Comparison of ENCODE assay signal across 12 cellular contexts in the genomic region with DNA sequence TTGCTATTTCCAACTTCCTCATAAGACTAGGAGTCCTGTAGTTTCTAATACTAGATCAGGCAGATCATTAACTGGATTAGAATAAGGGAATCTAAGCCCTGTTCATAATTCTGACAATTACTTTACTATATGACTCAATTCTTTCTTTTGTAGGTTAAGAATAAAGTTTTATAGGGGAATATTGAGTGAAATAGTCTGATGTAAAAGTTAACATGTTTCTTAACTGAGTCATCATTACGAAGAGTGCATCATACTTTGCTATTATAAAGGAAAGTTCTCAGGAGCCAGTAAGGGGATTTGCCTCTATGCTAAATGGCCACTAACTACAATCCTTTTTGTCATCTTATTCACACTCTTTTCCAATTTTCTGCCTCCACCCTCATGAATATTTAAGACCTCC.
DNase-seq lines count a peak whose midpoint lies in the region; ATAC-seq, FAIRE-seq and TF ChIP-seq lines count a peak whose summit lies in the region.
"Had no signal": no experiment of that assay in that cellular context is flagged by ENCODE, and none has a peak within 500 bp of the region (broad histone marks: within the 10 kb centered on the region; RNA-seq: fewer than 3 reads in every experiment).

No MANE protein-coding gene starts in this region.

- intact Hi-C loops in aorta (cut with DNase I), result no loop called here

- H3K27ac Mint-ChIP-seq in T-helper 17 cell, result peak overlapping the region; percentile 21
- H3K27ac Mint-ChIP-seq in activated T-cell treated with anti-CD3 and anti-CD28 coated beads, Interleukin-2, amount 50 U/mL, for 24 hours, result no peak overlapping the region

- H3K4me1 ChIP-seq in aorta (ENCODE audit: control insufficient read depth in 1 of 2, insufficient read depth in 2 of 2, low read length in 2 of 2), result no peaks in the 10 kb centered on the region
- H3K4me1 ChIP-seq: sigmoid colon, thyroid gland had no signal

- peak; percentile 87 for DNase-seq in A172 (ENCODE audit: low spot score)
- DNase-seq in H54 (ENCODE audit: insufficient read length, low spot score), result peak; percentile 17
- no peak for DNase-seq in T-helper 17 cell
- peak; percentile 45 for DNase-seq in fibroblast of the conjunctiva (ENCODE audit: low read depth)
- DNase-seq in aorta, result no peak
- no peak for DNase-seq in activated T-cell treated with anti-CD3 and anti-CD28 coated beads, Interleukin-2, amount 50 U/mL, for 24 hours
- DNase-seq in amniotic stem cell (lab: John Stamatoyannopoulos, UW), result no peak
- DNase-seq in islet precursor cell, result no peak
- DNase-seq: activated T-cell treated with anti-CD3 and anti-CD28 coated beads for 4 hours, SHP77, sigmoid colon, thyroid gland had no signal

- no peak overlapping the region for H3K4me3 ChIP-seq in aorta (ENCODE audit: low read length in 2 of 2)
- H3K4me3 ChIP-seq: sigmoid colon, thyroid gland had no signal

- no peaks in the 10 kb centered on the region for H3K36me3 Mint-ChIP-seq in T-helper 17 cell (ENCODE audit: low read depth)
- peaks cover 67% of the 10 kb centered on the region for H3K36me3 Mint-ChIP-seq in activated T-cell treated with anti-CD3 and anti-CD28 coated beads, Interleukin-2, amount 50 U/mL, for 24 hours (ENCODE audit: low read depth)

- H3K36me3 ChIP-seq in aorta (ENCODE audit: control insufficient read depth in 1 of 2, insufficient read depth in 2 of 2, low read length in 1 of 2), result no peaks in the 10 kb centered on the region
- H3K36me3 ChIP-seq: sigmoid colon, thyroid gland had no signal

- no peak overlapping the region for H3K4me3 Mint-ChIP-seq in T-helper 17 cell
- H3K4me3 Mint-ChIP-seq in activated T-cell treated with anti-CD3 and anti-CD28 coated beads, Interleukin-2, amount 50 U/mL, for 24 hours, result no peak overlapping the region

- TF ChIP-seq POLR2A in H54 (IDR thresholded peaks at IDR 0.05; ENCODE audit: low read depth, low read length), result no peak

- H3K27me3 Mint-ChIP-seq in T-helper 17 cell, result no peaks in the 10 kb centered on the region
- no peaks in the 10 kb centered on the region for H3K27me3 Mint-ChIP-seq in activated T-cell treated with anti-CD3 and anti-CD28 coated beads, Interleukin-2, amount 50 U/mL, for 24 hours

- no peaks in the 10 kb centered on the region for H3K9me3 Mint-ChIP-seq in activated T-cell treated with anti-CD3 and anti-CD28 coated beads, Interleukin-2, amount 50 U/mL, for 24 hours

- ATAC-seq in T-helper 17 cell, result no peak
- ATAC-seq in aorta (ENCODE audit: low FRiP score), result no peak

- 83 to 85% methylated on average over 1 of the region's 1 CpG for WGBS in aorta, 2 donors

- H3K27me3 ChIP-seq in aorta (ENCODE audit: control insufficient read depth in 1 of 2, insufficient read depth in 2 of 2, low read length in 1 of 2), result no peaks in the 10 kb centered on the region
- H3K27me3 ChIP-seq: sigmoid colon, thyroid gland had no signal

- peak; percentile 87 for FAIRE-seq in H54 (lab: Jason Lieb, UNC)

- H3K9me3 ChIP-seq in T-helper 17 cell (ENCODE audit: control insufficient read depth, low read length, poor library complexity, severe bottlenecking) (no peaks in the 10 kb centered on the region), aorta (ENCODE audit: control insufficient read depth, low read length) (no peaks in the 10 kb centered on the region)
- H3K9me3 ChIP-seq: sigmoid colon, thyroid gland had no signal

- no peak overlapping the region for H3K27ac ChIP-seq in aorta (ENCODE audit: low read depth in 1 of 2, low read length in 2 of 2)
- H3K27ac ChIP-seq: sigmoid colon, thyroid gland had no signal

- peaks cover 5% of the 10 kb centered on the region for H3K4me1 Mint-ChIP-seq in T-helper 17 cell
- peaks cover 6% of the 10 kb centered on the region for H3K4me1 Mint-ChIP-seq in activated T-cell treated with anti-CD3 and anti-CD28 coated beads, Interleukin-2, amount 50 U/mL, for 24 hours (ENCODE audit: low read depth)

Comparison
In these comparisons a context has a peak if more than half of its experiments do, and no peak if none do; other contexts are left out.
1. DNase-seq: peak in A172 (single experiment), H54 (single experiment) and fibroblast of the conjunctiva (single experiment); none in T-helper 17 cell (0 of 3), aorta (0 of 2), activated T-cell treated with anti-CD3 and anti-CD28 coated beads, Interleukin-2, amount 50 U/mL, for 24 hours (single experiment), amniotic stem cell (single experiment) and islet precursor cell (single experiment).